ENCODE assay signal across 16 cellular contexts in the genomic region with DNA sequence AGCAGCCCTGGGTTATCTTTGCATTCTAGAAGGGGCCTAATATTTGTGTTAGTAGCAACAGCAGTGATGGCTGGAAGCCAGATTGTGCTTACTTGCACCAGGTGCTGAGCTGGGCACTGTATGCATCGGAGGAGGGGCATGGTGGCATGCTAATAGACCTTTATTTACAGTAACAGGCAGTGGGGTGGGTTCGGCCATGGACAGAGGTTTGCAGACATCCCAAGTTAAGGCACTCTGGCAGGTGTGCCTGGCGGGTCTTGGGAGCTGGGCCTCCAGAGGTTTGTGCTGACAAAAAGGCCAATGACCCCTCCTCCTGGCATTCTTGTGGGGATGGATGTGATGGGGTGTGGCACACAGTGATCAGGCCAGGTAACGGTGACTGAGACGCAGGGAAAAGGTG. TPM values are rescaled to one million over a fixed set of nuclear protein-coding genes. Genes with fewer than 3 reads are reported as not detected.
DNase-seq lines count a peak whose midpoint lies in the region; ATAC-seq and TF ChIP-seq lines count a peak whose summit lies in the region.
"Had no signal": no experiment of that assay in that cellular context is flagged by ENCODE, and none has a peak within 500 bp of the region (broad histone marks: within the 10 kb centered on the region; RNA-seq: fewer than 3 reads in every experiment).

No MANE protein-coding gene starts in this region.

- no peaks in the 10 kb centered on the region for H4K20me1 ChIP-seq in PC-9 (ENCODE audit: insufficient read depth)

- H3K4me1 ChIP-seq in PC-9 (replicated peaks; ENCODE audit: insufficient read depth): peaks cover 19% of the 10 kb centered on the region; the same call in 1 of the 2 replicates
- H3K4me1 ChIP-seq: A549 had no signal

- DNase-seq in NCI-H2081 (lab: John Stamatoyannopoulos, UW): peak; percentile 68 to 90
- DNase-seq in NCI-H2081 treated with DMSO at 0.1 percent for 48 hours (lab: John Stamatoyannopoulos, UW): no peak
- DNase-seq in NCI-H510A treated with DMSO at 0.1 percent for 48 hours (lab: John Stamatoyannopoulos, UW): peak; percentile 91
- DNase-seq in erythroblast (lab: John Stamatoyannopoulos, UW): peak; percentile 61 to 74
- no peak for DNase-seq in substantia nigra (lab: John Stamatoyannopoulos, UW)
- no peak for DNase-seq in RKO (ENCODE audit: low spot score)
- DNase-seq in PC-9: no peak
- DNase-seq: activated naive CD4-positive, alpha-beta T cell treated with anti-CD3 and anti-CD28 coated beads for 36 hours; effector CD4-positive, alpha-beta T cell; left cardiac atrium; NCI-H2227 treated with DMSO at 0.1 percent for 48 hours had no signal

- no peak overlapping the region for H3K4me3 ChIP-seq in PC-9
- H3K4me3 ChIP-seq: A549, testis had no signal

- peak overlapping the region; percentile 68 for H3K27ac ChIP-seq in substantia nigra (ENCODE audit: low read depth, low read length, poor library complexity, severe bottlenecking)
- no peak overlapping the region for H3K27ac ChIP-seq in PC-9
- H3K27ac ChIP-seq: A549 had no signal

- H3K36me3 ChIP-seq in PC-9 (ENCODE audit: low read depth): no peaks in the 10 kb centered on the region

- H3K9me2 ChIP-seq in PC-9 (ENCODE audit: insufficient read depth): no peaks in the 10 kb centered on the region

- no peak for TF ChIP-seq CTCF in PC-9 (conservative IDR thresholded peaks at IDR 0.05)

- no peak for TF ChIP-seq POLR2A in erythroblast (IDR thresholded peaks at IDR 0.05; ENCODE audit: low read length)

- POLR2A ChIA-PET in PC-9 (lab: Charles Lee; ENCODE audit: unreplicated experiment): no interaction called here

- no peaks in the 10 kb centered on the region for H3K27me3 ChIP-seq in PC-9 (ENCODE audit: insufficient read depth, low read depth)
- H3K27me3 ChIP-seq: testis had no signal

- no peaks in the 10 kb centered on the region for H3K79me2 ChIP-seq in PC-9 (ENCODE audit: low read depth)

- no peak for ATAC-seq in HG03457 (IDR thresholded peaks at IDR 0.05; ENCODE audit: unreplicated experiment)
- ATAC-seq: A549 had no signal

- no peaks in the 10 kb centered on the region for H3K9me3 ChIP-seq in PC-9 (ENCODE audit: insufficient read depth, low read depth)
- H3K9me3 ChIP-seq: A549, Caco-2, testis had no signal

- no peak overlapping the region for H2AFZ ChIP-seq in PC-9

- intact Hi-C loops in PC-9 (cut with micrococcal nuclease; ENCODE audit: unreplicated experiment): loop anchor here (10.0 kb wide), 1 partner anchor 50 kb away; no protein-coding TSS in a partner anchor

- no peak overlapping the region for H3K4me2 ChIP-seq in PC-9
- H3K4me2 ChIP-seq: A549 had no signal

- CTCF ChIA-PET in PC-9 (lab: Charles Lee): no interaction called here

- no peaks in the 10 kb centered on the region for H3F3A ChIP-seq in PC-9 (ENCODE audit: insufficient read depth, low read depth)

- BruUV-seq in PC-9 (replicated peaks; lab: Mats Ljungman, UMichigan): no TSS peak

RNA-seq across cellular contexts. Expression of a gene that starts 39.0 kb away (rescaled TPM):
- total RNA-seq in PC-9 (2021): 0.07 TPM in 1 of 2 replicates, not detected in the other
- total RNA-seq: Caco-2, LHCN-M2 had no signal

Comparison
In these comparisons a context has a peak if more than half of its experiments do, and no peak if none do; other contexts are left out.
1. DNase-seq: peak in NCI-H2081 (2 of 2), NCI-H510A treated with DMSO at 0.1 percent for 48 hours (single experiment) and erythroblast (2 of 2); none in NCI-H2081 treated with DMSO at 0.1 percent for 48 hours (single experiment), substantia nigra (0 of 49), RKO (single experiment) and PC-9 (0 of 2).